28 cellular contexts compared by ENCODE assay signal in the genomic region with DNA sequence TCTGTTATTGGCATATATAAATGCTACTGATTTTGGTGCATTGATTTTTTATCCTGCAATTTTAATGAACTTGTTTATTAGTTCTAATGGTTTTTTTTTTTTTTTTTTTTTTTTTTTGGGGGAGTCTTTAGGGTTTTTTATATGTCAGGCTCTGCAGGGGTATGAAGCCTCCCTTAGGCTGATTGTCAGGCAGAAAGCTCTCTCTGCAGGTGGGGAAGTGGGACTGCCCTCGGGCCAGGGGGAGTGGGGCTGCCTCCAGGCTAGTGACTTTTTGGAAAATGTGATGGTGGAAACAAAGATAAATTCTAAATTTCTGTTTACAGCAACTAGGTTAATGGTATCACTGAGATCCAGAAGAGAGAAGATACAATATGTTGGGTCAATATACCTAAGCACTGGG.
"Had no signal": no experiment of that assay in that cellular context is flagged by ENCODE, and none has a peak within 500 bp of the region (broad histone marks: within the 10 kb centered on the region; RNA-seq: fewer than 3 reads in every experiment).

No MANE protein-coding gene starts in this region.

- H3K4me1 Mint-ChIP-seq: naive thymus-derived CD8-positive, alpha-beta T cell; neural crest cell; stimulated activated effector memory CD8-positive, alpha-beta T cell treated with anti-CD3 and anti-CD28 coated beads, Interleukin-12 subunit alpha, Interleukin-12 subunit beta, amount 100 ng/mL, for 72 hours had no signal

- H3K36me3 Mint-ChIP-seq: naive thymus-derived CD8-positive, alpha-beta T cell; stimulated activated effector memory CD8-positive, alpha-beta T cell treated with anti-CD3 and anti-CD28 coated beads, Interleukin-12 subunit alpha, Interleukin-12 subunit beta, amount 100 ng/mL, for 72 hours had no signal

- H3K27ac Mint-ChIP-seq: naive thymus-derived CD8-positive, alpha-beta T cell; nephron; stimulated activated effector memory CD8-positive, alpha-beta T cell treated with anti-CD3 and anti-CD28 coated beads, Interleukin-12 subunit alpha, Interleukin-12 subunit beta, amount 100 ng/mL, for 72 hours; stimulated activated naive CD8-positive, alpha-beta T cell treated with anti-CD3 and anti-CD28 coated beads, Interleukin-15, Interleukin-2, amounts not matched to agents 100 ng/mL and 50 ng/mL, for 24 hours had no signal

- H3K27ac ChIP-seq: heart left ventricle, left lung, lower lobe of right lung, ovary, prostate gland, skin epidermis, spleen, suprapubic skin, thoracic aorta, tibial artery, upper lobe of right lung had no signal

- H3K4me3 ChIP-seq: heart left ventricle, left lung, lower lobe of right lung, ovary, prostate gland, skin epidermis, spleen, suprapubic skin, thoracic aorta, tibial artery, upper lobe of right lung had no signal

- H3K4me3 Mint-ChIP-seq: naive thymus-derived CD8-positive, alpha-beta T cell; nephron; neural crest cell; stimulated activated effector memory CD8-positive, alpha-beta T cell treated with anti-CD3 and anti-CD28 coated beads, Interleukin-12 subunit alpha, Interleukin-12 subunit beta, amount 100 ng/mL, for 72 hours; stimulated activated naive CD8-positive, alpha-beta T cell treated with anti-CD3 and anti-CD28 coated beads, Interleukin-15, Interleukin-2, amounts not matched to agents 100 ng/mL and 50 ng/mL, for 24 hours had no signal

- H3K27me3 ChIP-seq: heart left ventricle, left lung, neutrophil, ovary, spleen, suprapubic skin, tibial artery, upper lobe of right lung had no signal

- H3K27me3 Mint-ChIP-seq: naive thymus-derived CD8-positive, alpha-beta T cell; stimulated activated naive CD8-positive, alpha-beta T cell treated with anti-CD3 and anti-CD28 coated beads, Interleukin-15, Interleukin-2, amounts not matched to agents 100 ng/mL and 50 ng/mL, for 24 hours had no signal

- H3K4me1 ChIP-seq: left lung, lower lobe of right lung, prostate gland, spleen, suprapubic skin, upper lobe of right lung had no signal

- H3K9me3 ChIP-seq: lower lobe of right lung, neutrophil, ovary, prostate gland, suprapubic skin, thoracic aorta, tibial artery had no signal

- ATAC-seq: heart left ventricle; left colon; left lung; naive thymus-derived CD8-positive, alpha-beta T cell; right cardiac atrium; sciatic nerve; stimulated activated effector memory CD8-positive, alpha-beta T cell treated with anti-CD3 and anti-CD28 coated beads, Interleukin-12 subunit alpha, Interleukin-12 subunit beta, amount 100 ng/mL, for 72 hours; upper lobe of right lung had no signal

- H3K36me3 ChIP-seq: heart left ventricle, left lung, lower lobe of right lung, neutrophil, ovary, prostate gland, spleen, suprapubic skin, thoracic aorta, tibial artery, upper lobe of right lung had no signal

- H3K9me3 Mint-ChIP-seq: nephron; stimulated activated naive CD8-positive, alpha-beta T cell treated with anti-CD3 and anti-CD28 coated beads, Interleukin-15, Interleukin-2, amounts not matched to agents 100 ng/mL and 50 ng/mL, for 24 hours had no signal

- DNase-seq: heart left ventricle; hypothalamus; left colon; lower lobe of right lung; mammary epithelial cell; mesenchymal stem cell; naive thymus-derived CD8-positive, alpha-beta T cell; occipital lobe; ovary; retina; right cardiac atrium; spleen; stimulated activated CD4-positive, alpha-beta T cell treated with anti-CD3 and anti-CD28 coated beads, Interleukin-4, amount 100 ng/mL, for 24 hours; stimulated activated naive CD4-positive, alpha-beta T cell; tibial artery; trophoblast cell; upper lobe of right lung had no signal
